8 cellular contexts compared by ENCODE assay signal in genomic region chr6:46170357-46171289, GRCh38. TPM values are rescaled to one million over a fixed set of nuclear protein-coding genes. Genes with fewer than 3 reads are reported as not detected.
DNase-seq lines count a peak whose midpoint lies in the region; ATAC-seq and TF ChIP-seq lines count a peak whose summit lies in the region.

TSS of gene ENPP5 (minus strand) at chr6:46170980. CDS start at chr6:46168262, 2,718 bp downstream.

- DNase-seq in 8988T = peak; percentile 81
- peak; percentile 74 for DNase-seq in NCI-H524 treated with DMSO at 0.1 percent for 48 hours (lab: John Stamatoyannopoulos, UW)
- DNase-seq in activated T-cell treated with anti-CD3 and anti-CD28 coated beads, Interleukin-2, amount 50 U/mL, for 1 hour = peak; percentile 73
- no peak for DNase-seq in esophagus muscularis mucosa (ENCODE audit: extremely low spot score)
- DNase-seq in myocyte (ENCODE audit: low read depth) = peak; percentile 47
- DNase-seq in stimulated activated CD8-positive, alpha-beta memory T cell treated with anti-CD3 and anti-CD28 coated beads, Interleukin-4, amount 100 ng/mL, for 48 hours = peak; percentile 81

- no peak for TF ChIP-seq EP300 in esophagus muscularis mucosa (IDR thresholded peaks at IDR 0.05)

- intact Hi-C loops in esophagus muscularis mucosa (cut with DNase I) = no loop called here

- ATAC-seq in GM18873 (IDR thresholded peaks at IDR 0.05; ENCODE audit: low FRiP score, unreplicated experiment) (peak; percentile 75), HG03108 (IDR thresholded peaks at IDR 0.05; ENCODE audit: unreplicated experiment) (peak; percentile 86)

- no peaks in the 10 kb centered on the region for H3K9me3 ChIP-seq in esophagus muscularis mucosa

- peaks cover 0 to 12% (median 3%) of the 10 kb centered on the region in 4 donors for H3K27me3 ChIP-seq in esophagus muscularis mucosa

- TF ChIP-seq POLR2A in esophagus muscularis mucosa (IDR thresholded peaks at IDR 0.05; ENCODE audit: low read depth) = no peak

- peak within 1 kb of the TSS; percentile 57 to 65 (median 59) for H3K4me3 ChIP-seq in esophagus muscularis mucosa

- H3K36me3 ChIP-seq in esophagus muscularis mucosa = no peaks in the 10 kb centered on the region

- no peak for TF ChIP-seq CTCF in esophagus muscularis mucosa (IDR thresholded peaks at IDR 0.05)

- WGBS in esophagus muscularis mucosa = 3% methylated on average over 23 of the region's 49 CpGs

- peaks cover 0 to 14% (median 13%) of the 10 kb centered on the region in 4 donors for H3K4me1 ChIP-seq in esophagus muscularis mucosa

- no peak within 1 kb of the TSS for H3K27ac ChIP-seq in esophagus muscularis mucosa (replicated peaks in 1 of 4)

RNA-seq across cellular contexts. Expression of gene ENPP5, which starts in this region (rescaled TPM):
- total RNA-seq in esophagus muscularis mucosa (1 to 10 TPM in 2 of 4 donors, under 1 TPM in 2; 0.46 to 3.8 (median 0.87) TPM), myocyte (0.35 and 0.42 TPM in 2 replicates)
- 2.6 TPM for polyA plus RNA-seq in myocyte (2012)
